Comparison of ENCODE assay signal across 10 cellular contexts in the genomic region with DNA sequence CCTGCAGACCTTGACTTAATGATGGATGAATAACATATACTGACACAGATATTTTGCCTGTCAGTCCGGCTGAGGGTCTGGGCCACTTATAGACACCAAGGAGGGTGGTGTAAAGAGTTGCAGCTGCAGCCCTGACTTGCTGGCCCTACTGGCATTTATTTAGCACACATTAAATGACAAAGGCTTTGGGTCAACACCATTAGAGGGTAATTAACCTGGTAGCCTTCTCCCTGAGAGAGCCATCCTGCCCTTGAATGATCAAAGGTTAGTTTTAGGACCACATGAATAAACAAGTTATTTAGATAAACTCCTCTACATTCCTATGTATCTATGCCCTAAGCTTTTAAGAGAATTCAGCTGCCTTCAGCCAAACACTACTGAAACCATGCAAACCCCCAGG.
"Had no signal": no experiment of that assay in that cellular context is flagged by ENCODE, and none has a peak within 500 bp of the region (broad histone marks: within the 10 kb centered on the region; RNA-seq: fewer than 3 reads in every experiment).

No MANE protein-coding gene starts in this region.

- H3K27ac ChIP-seq: GM23248, HL-60, KMS-11 had no signal

- H3K4me3 Mint-ChIP-seq: HFFc6, IgD-negative memory B cell had no signal

- H2AFZ ChIP-seq: GM23248 had no signal

- H3K9ac ChIP-seq: GM23248, KMS-11 had no signal

- H3K4me1 Mint-ChIP-seq: IgD-negative memory B cell had no signal

- H3K27ac Mint-ChIP-seq: HFFc6, IgD-negative memory B cell had no signal

- H3K9me3 Mint-ChIP-seq: HFFc6, IgD-negative memory B cell had no signal

- ATAC-seq: HCT116, HepG2 had no signal

- H3K36me3 ChIP-seq: HAP-1 had no signal

- H3K36me3 Mint-ChIP-seq: IgD-negative memory B cell had no signal

- H3K9me3 ChIP-seq: HAP-1 had no signal

- H3K4me3 ChIP-seq: GM23248, HAP-1 had no signal

- DNase-seq: GM23248, H7, HFFc6, KBM-7 had no signal

- H3K4me1 ChIP-seq: HAP-1 had no signal

- H3K4me2 ChIP-seq: KMS-11 had no signal
